1 cellular context compared by ENCODE assay signal in the genomic region with DNA sequence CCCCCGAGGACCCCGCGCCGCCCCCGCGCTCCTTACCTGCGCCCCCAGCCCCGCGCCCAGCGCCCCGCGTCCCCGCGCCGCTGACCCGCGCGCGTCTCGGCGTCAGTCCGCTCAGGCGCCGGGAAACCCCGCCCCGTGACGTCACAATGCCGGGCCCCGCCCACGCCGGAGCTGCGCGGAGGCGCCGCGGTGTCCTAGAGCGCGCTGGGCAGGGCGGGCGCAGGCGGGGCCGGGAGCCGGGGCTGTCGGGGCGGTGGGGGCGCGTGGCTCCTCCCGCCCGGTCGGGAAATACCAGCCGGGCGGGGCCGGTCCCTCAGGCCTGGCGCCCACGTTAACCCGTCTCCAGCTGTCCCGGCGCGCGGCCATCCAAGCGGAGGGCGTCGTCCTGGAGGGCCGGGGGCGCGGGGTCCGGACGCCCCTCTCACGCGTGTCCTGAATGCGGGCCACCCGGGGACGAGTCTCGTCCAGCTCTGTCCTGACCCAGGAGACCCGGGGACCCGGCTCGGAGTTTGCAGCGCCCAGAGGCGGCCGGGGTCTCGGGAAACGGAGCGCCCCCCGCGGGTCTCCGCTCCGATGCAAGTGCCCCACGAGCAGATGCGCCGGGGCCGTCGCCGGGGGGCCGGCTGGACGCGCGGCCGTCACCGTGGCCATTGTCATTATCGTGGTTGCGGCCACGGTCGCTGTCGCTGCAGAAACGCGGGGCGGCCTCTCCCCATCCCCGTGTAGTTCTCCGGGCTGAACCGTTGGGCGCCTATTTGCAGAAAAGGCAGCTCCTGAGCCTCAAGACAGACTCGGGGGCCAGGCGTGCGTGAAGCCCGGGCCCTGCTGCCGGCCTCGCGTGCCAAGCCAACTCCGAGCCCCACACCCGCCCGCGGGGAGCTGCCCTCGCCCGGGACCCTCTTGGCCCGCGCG.
TF ChIP-seq lines count a peak whose summit lies in the region.

TSS of gene SLC66A2 (minus strand) at position 109 of the 912 bp plus-strand sequence. CDS start 727 bp downstream, outside the sequence.

TF ChIP-seq in IMR-90, 13 proteins besides CTCF, POLR2A, EP300 and RAD21 (continued from another document):
- TF ChIP-seq USF2 (IDR thresholded peaks at IDR 0.05; ENCODE audit: low read depth, low read length) (no peak), NFE2L2 (IDR thresholded peaks at IDR 0.05; ENCODE audit: low read depth, low read length) (no peak), MXI1 (IDR thresholded peaks at IDR 0.05; ENCODE audit: borderline replicate concordance, low read depth, low read length) (no peak; the same call in 1 of the 2 replicates), CEBPB (IDR thresholded peaks at IDR 0.05; ENCODE audit: low read depth, low read length) (no peak), SMC3 (IDR thresholded peaks at IDR 0.05; ENCODE audit: low read depth, low read length) (no peak), RFX5 (IDR thresholded peaks at IDR 0.05; ENCODE audit: low read depth, low read length) (no peak)
